8 cellular contexts compared by ENCODE assay signal in the genomic region with DNA sequence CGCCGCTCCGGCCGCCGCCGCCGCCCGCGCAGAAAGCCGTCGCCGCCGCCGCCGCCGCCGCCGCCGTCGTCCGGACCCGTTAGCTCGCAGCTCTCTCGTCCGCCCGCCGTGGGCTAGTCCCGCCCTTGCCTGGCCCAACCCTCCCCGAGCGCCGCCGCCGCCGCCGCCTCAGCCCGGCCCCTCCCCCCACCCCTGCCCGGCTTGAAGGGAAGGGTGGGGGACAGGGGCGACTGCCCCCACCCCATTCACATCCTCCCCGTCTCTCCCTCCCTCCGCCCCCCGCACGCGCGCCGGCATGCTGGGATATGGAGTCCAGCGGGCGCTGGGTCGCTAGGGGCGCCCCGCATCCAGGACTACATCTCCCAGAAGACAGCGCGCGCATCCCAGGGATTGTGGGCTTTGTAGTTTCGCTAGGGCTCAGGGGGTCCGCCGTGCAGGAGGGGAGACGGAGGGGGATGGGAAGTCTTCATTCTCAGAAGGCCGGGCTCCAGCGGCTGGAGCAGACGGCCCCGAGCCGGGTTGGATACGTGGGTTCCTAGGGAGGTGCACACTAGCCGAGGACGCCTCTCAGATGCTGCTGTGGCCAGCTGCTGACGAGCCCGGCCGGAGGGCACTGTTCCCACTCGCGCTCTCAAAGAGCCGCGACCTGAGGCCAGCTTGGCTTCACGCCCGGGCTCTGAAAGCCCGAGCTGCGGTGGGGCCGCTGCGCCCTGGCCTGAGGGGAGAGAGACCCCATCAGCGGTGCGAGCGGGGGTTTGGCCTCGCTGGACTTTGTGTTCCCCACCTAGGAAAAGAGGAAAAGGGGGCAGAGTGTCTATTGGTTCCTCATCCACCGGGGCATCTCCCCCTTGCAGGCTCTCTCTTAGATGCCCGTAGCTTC. TPM values are rescaled to one million over a fixed set of nuclear protein-coding genes. Genes with fewer than 3 reads are reported as not detected.
DNase-seq lines count a peak whose midpoint lies in the region; ATAC-seq and TF ChIP-seq lines count a peak whose summit lies in the region.

A gene with protein sequence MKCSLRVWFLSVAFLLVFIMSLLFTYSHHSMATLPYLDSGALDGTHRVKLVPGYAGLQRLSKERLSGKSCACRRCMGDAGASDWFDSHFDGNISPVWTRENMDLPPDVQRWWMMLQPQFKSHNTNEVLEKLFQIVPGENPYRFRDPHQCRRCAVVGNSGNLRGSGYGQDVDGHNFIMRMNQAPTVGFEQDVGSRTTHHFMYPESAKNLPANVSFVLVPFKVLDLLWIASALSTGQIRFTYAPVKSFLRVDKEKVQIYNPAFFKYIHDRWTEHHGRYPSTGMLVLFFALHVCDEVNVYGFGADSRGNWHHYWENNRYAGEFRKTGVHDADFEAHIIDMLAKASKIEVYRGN (minus strand): TSS at position 118 of the 880 bp plus-strand sequence. CDS start 40,570 bp downstream, outside the sequence.

- H3K27me3 Mint-ChIP-seq in activated CD4-positive, alpha-beta T cell treated with anti-CD3 and anti-CD28 coated beads for 36 hours: no peaks in the 10 kb centered on the region
- H3K27me3 Mint-ChIP-seq in chondrocyte (ENCODE audit: low read depth): no peaks in the 10 kb centered on the region

- CTCF ChIA-PET in activated CD4-positive, alpha-beta T cell treated with anti-CD3 and anti-CD28 coated beads for 36 hours (lab: Charles Lee): interaction anchor here (0.6 to 2.2 kb wide), 3 partner anchors 14 to 45 kb away, joined by 4 to 5 read pairs (median 5); no protein-coding TSS in a partner anchor

- no peaks in the 10 kb centered on the region for H3K27me3 ChIP-seq in layer of hippocampus (ENCODE audit: control insufficient read depth, insufficient read depth, low read length)

- in situ Hi-C loops in GM18951 (cut with MboI; ENCODE audit: low sequenced_read_pairs, unreplicated experiment): no loop called here

- DNase-seq in AG08396 (ENCODE audit: low spot score) (peak; percentile 96), NCI-H524 (lab: John Stamatoyannopoulos, UW) (peak; percentile 98), chondrocyte (ENCODE audit: low spot score) (peak; percentile 96)
- DNase-seq in activated CD4-positive, alpha-beta T cell treated with anti-CD3 and anti-CD28 coated beads for 36 hours: peak; percentile 97
- peak; percentile 79 to 93 (median 84) for DNase-seq in stimulated activated CD4-positive, alpha-beta T cell treated with anti-CD3 and anti-CD28 coated beads, Interleukin-1b, Interleukin-23, amount 100 ng/mL, for 24 hours (ENCODE audit: low read depth in 4 of 4, low spot score in 1 of 4)

- peak; percentile 28 for TF ChIP-seq CTCF in chondrocyte (IDR thresholded peaks at IDR 0.05)

- H3K27ac Mint-ChIP-seq in activated CD4-positive, alpha-beta T cell treated with anti-CD3 and anti-CD28 coated beads for 36 hours: peak within 1 kb of the TSS; percentile 89
- H3K27ac Mint-ChIP-seq in chondrocyte (ENCODE audit: unreplicated experiment): peak within 1 kb of the TSS; percentile 97

- peaks cover 33% of the 10 kb centered on the region for H3K4me1 Mint-ChIP-seq in activated CD4-positive, alpha-beta T cell treated with anti-CD3 and anti-CD28 coated beads for 36 hours
- H3K4me1 Mint-ChIP-seq in chondrocyte (ENCODE audit: low read depth): peaks cover 45% of the 10 kb centered on the region

- H3K36me3 Mint-ChIP-seq in activated CD4-positive, alpha-beta T cell treated with anti-CD3 and anti-CD28 coated beads for 36 hours (ENCODE audit: low read depth): peaks cover 3% of the 10 kb centered on the region
- no peaks in the 10 kb centered on the region for H3K36me3 Mint-ChIP-seq in chondrocyte (ENCODE audit: low read depth)

- peak within 1 kb of the TSS; percentile 96 for H3K4me3 Mint-ChIP-seq in activated CD4-positive, alpha-beta T cell treated with anti-CD3 and anti-CD28 coated beads for 36 hours
- peak within 1 kb of the TSS; percentile 94 for H3K4me3 Mint-ChIP-seq in chondrocyte (ENCODE audit: unreplicated experiment)

- H3K27ac ChIP-seq in layer of hippocampus (ENCODE audit: low read depth, low read length): peak within 1 kb of the TSS; percentile 89

- TF ChIP-seq POLR2A in GM18951 (IDR thresholded peaks at IDR 0.05; ENCODE audit: extremely low read depth, insufficient read depth, insufficient read length): peak; percentile 41

- no peaks in the 10 kb centered on the region for H3K9me3 Mint-ChIP-seq in activated CD4-positive, alpha-beta T cell treated with anti-CD3 and anti-CD28 coated beads for 36 hours (ENCODE audit: low read depth)
- H3K9me3 Mint-ChIP-seq in chondrocyte (ENCODE audit: low read depth): no peaks in the 10 kb centered on the region

- POLR2A ChIA-PET in activated CD4-positive, alpha-beta T cell treated with anti-CD3 and anti-CD28 coated beads for 36 hours (lab: Charles Lee): interaction anchor here (0.5 to 1.5 kb wide), 5 partner anchors 17 to 175 kb away, joined by 3 to 9 read pairs (median 3); no protein-coding TSS in a partner anchor

- intact Hi-C loops in activated CD4-positive, alpha-beta T cell treated with anti-CD3 and anti-CD28 coated beads for 36 hours (cut with DNase I, micrococcal nuclease): loop anchor here (1.0 to 10.0 kb wide), 10 partner anchors 15 to 366 kb away; a partner anchor contains a TSS

- ATAC-seq in HG03196 (IDR thresholded peaks at IDR 0.05; ENCODE audit: unreplicated experiment): peak; percentile 78
- peak; percentile 97 for ATAC-seq in activated CD4-positive, alpha-beta T cell treated with anti-CD3 and anti-CD28 coated beads for 36 hours

RNA-seq across cellular contexts. Expression of the gene that starts here (rescaled TPM):
- 10 to 100 TPM; 14.8 to 16.6 TPM for total RNA-seq in activated CD4-positive, alpha-beta T cell treated with anti-CD3 and anti-CD28 coated beads for 36 hours
- 71.9 to 76.4 TPM (median 72.1 TPM) in 3 replicates for total RNA-seq in chondrocyte

Comparison
In these comparisons a context has a peak if more than half of its experiments do, and no peak if none do; other contexts are left out.
1. Peak in every context shown above with its lines: DNase-seq, ATAC-seq and H3K27ac ChIP-seq.